10 cellular contexts compared by ENCODE assay signal in the genomic region with DNA sequence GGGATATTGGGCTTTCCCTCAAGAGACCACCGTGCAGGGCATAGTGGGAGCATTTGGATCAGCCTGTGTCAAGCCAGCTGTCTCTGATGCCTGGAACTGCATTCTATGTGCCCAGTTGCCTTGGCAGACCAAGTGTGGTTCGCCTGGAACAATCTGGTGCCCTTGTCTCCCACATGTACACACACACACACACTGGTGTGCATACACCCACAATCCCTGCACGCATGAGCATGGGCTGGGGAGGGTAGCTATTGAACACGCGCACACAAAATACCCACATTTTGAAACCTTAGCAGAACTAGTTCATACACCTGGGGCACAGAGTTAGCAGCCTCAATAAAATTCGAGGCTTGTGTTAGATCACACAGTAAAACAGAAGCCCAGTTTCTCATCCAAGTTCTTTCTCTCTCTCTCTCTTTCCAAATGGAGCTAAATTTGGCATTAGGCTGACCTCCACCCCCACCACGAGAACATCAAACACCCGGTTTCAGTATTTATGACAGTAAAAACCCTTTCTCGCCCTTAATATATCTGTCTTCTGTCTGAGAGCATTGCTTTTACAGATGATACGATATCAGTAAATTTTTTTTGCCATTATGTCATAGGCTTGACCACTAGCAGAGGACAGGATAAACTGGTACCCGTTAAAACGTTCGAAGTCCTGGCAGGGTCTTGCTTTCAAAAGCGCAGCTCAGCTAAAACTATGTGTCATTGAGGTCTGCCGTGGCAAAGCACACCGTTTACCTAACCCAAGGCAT. TPM values are rescaled to one million over a fixed set of nuclear protein-coding genes. Genes with fewer than 3 reads are reported as not detected.
DNase-seq lines count a peak whose midpoint lies in the region; TF ChIP-seq lines count a peak whose summit lies in the region.
"Had no signal": no experiment of that assay in that cellular context is flagged by ENCODE, and none has a peak within 500 bp of the region (broad histone marks: within the 10 kb centered on the region; RNA-seq: fewer than 3 reads in every experiment).

No MANE protein-coding gene starts in this region.

- DNase-seq in breast epithelium (ENCODE audit: low spot score in 2 of 2) (no peak), MCF 10A (ENCODE audit: unreplicated experiment) (no peak), adipocyte (ENCODE audit: low read depth) (peak; percentile 27), tibial artery (no peak), RKO (ENCODE audit: low spot score) (no peak), NCI-H1092 treated with DMSO at 0.1 percent for 48 hours (lab: John Stamatoyannopoulos, UW) (no peak), MM.1S (no peak)

- no peak overlapping the region for H3K4me3 Mint-ChIP-seq in MCF 10A (ENCODE audit: unreplicated experiment)

- CTCF ChIA-PET in MCF 10A (lab: Yijun Ruan, JAX): interaction anchor here (0.8 kb wide), 1 partner anchor 10 kb away, joined by 3 read pairs; no protein-coding TSS in a partner anchor

- no peaks in the 10 kb centered on the region for H3K36me3 ChIP-seq in breast epithelium
- no peaks in the 10 kb centered on the region for H3K36me3 ChIP-seq in adipocyte (ENCODE audit: control insufficient read depth, insufficient read depth, low read length, severe bottlenecking)
- H3K36me3 ChIP-seq in mucosa of rectum (ENCODE audit: control insufficient read depth in 2 of 2, insufficient read depth in 2 of 2, low read length in 2 of 2): no peaks in the 10 kb centered on the region
- no peaks in the 10 kb centered on the region for H3K36me3 ChIP-seq in tibial artery
- H3K36me3 ChIP-seq in MM.1S (replicated peaks; ENCODE audit: insufficient read depth, low read length): no peaks in the 10 kb centered on the region
- H3K36me3 ChIP-seq: BLaER1 treated with 17β-estradiol and CSF1 and Interleukin-3, amounts not matched to agents 10 nM and 100 nM had no signal

- no peaks in the 10 kb centered on the region for H3K9me3 Mint-ChIP-seq in MCF 10A (ENCODE audit: unreplicated experiment)

- no peak overlapping the region for H3K9ac ChIP-seq in adipocyte (ENCODE audit: low read length)
- H3K9ac ChIP-seq in mucosa of rectum (ENCODE audit: low read depth in 1 of 2, low read length in 2 of 2): peak overlapping the region in 1 of 2 donors; percentile 5
- H3K9ac ChIP-seq in MM.1S (ENCODE audit: low read length): no peak overlapping the region
- H3K9ac ChIP-seq: BLaER1 treated with 17β-estradiol and CSF1 and Interleukin-3, amounts not matched to agents 10 nM and 100 nM had no signal

- POLR2A ChIA-PET in MCF 10A (lab: Yijun Ruan, JAX): interaction anchor here (0.7 kb wide), 1 partner anchor 1120 kb away, joined by 3 read pairs; no protein-coding TSS in a partner anchor

- H3K9me2 ChIP-seq in MM.1S (replicated peaks; ENCODE audit: insufficient read depth, low read length): no peaks in the 10 kb centered on the region

- H3K27ac Mint-ChIP-seq in MCF 10A (ENCODE audit: low read depth, unreplicated experiment): no peak overlapping the region

- no peak for TF ChIP-seq POLR2A in breast epithelium (IDR thresholded peaks at IDR 0.05)

- TF ChIP-seq CTCF in breast epithelium (IDR thresholded peaks at IDR 0.05) (no peak), MCF 10A (IDR thresholded peaks at IDR 0.05; ENCODE audit: unreplicated experiment) (no peak), tibial artery (IDR thresholded peaks at IDR 0.05) (no peak), MM.1S (IDR thresholded peaks at IDR 0.05; ENCODE audit: low read length) (no peak)

- H3K79me2 ChIP-seq in MM.1S (ENCODE audit: low read length): no peaks in the 10 kb centered on the region

- no TSS peak for BruUV-seq in MCF 10A (replicated peaks; lab: Mats Ljungman, UMichigan)

- H3K27ac ChIP-seq in breast epithelium: peak overlapping the region in 1 of 2 donors; percentile 31
- peak overlapping the region in 1 of 2 donors; percentile 32 for H3K27ac ChIP-seq in mucosa of rectum (ENCODE audit: low read depth in 2 of 2, low read length in 2 of 2)
- H3K27ac ChIP-seq in tibial artery: peak overlapping the region in 1 of 2 donors; percentile 79
- no peak overlapping the region for H3K27ac ChIP-seq in MM.1S (ENCODE audit: low read length)
- H3K27ac ChIP-seq: BLaER1 treated with 17β-estradiol and CSF1 and Interleukin-3, amounts not matched to agents 10 nM and 100 nM had no signal

- H3K9me3 ChIP-seq in breast epithelium (no peaks in the 10 kb centered on the region), adipocyte (ENCODE audit: control insufficient read depth, low read length) (no peaks in the 10 kb centered on the region), mucosa of rectum (ENCODE audit: control insufficient read depth in 2 of 2, low read length in 2 of 2) (no peaks in the 10 kb centered on the region), tibial artery (no peaks in the 10 kb centered on the region), MM.1S (replicated peaks; ENCODE audit: insufficient read depth, low read length) (no peaks in the 10 kb centered on the region)

- intact Hi-C loops in breast epithelium (cut with DNase I; ENCODE audit: low total_unique reads) (no loop called here), MCF 10A (cut with micrococcal nuclease) (no loop called here), tibial artery (cut with DNase I; ENCODE audit: low total_unique reads) (no loop called here)

- H3K4me1 Mint-ChIP-seq in MCF 10A (ENCODE audit: insufficient read depth, unreplicated experiment): peaks cover 12% of the 10 kb centered on the region

- H3K4me1 ChIP-seq in breast epithelium: no peaks in the 10 kb centered on the region
- H3K4me1 ChIP-seq in adipocyte (ENCODE audit: control insufficient read depth, insufficient read depth, low read length): peaks cover 40% of the 10 kb centered on the region
- peaks cover 16 to 32% of the 10 kb centered on the region in 2 donors for H3K4me1 ChIP-seq in mucosa of rectum (ENCODE audit: control insufficient read depth in 2 of 2, insufficient read depth in 2 of 2, low read length in 2 of 2)
- H3K4me1 ChIP-seq in tibial artery: peaks cover 0 to 49% (median 38%) of the 10 kb centered on the region in 4 donors
- H3K4me1 ChIP-seq in MM.1S (ENCODE audit: low read length): no peaks in the 10 kb centered on the region

- H3K27me3 ChIP-seq in breast epithelium (no peaks in the 10 kb centered on the region), adipocyte (replicated peaks; ENCODE audit: control insufficient read depth, insufficient read depth, low read length) (peaks cover 3% of the 10 kb centered on the region), mucosa of rectum (ENCODE audit: control insufficient read depth in 2 of 2, insufficient read depth in 2 of 2, low read length in 2 of 2) (peaks cover 42 to 48% of the 10 kb centered on the region in 2 donors), tibial artery (peaks cover 0 to 12% of the 10 kb centered on the region in 2 donors), MM.1S (replicated peaks; ENCODE audit: insufficient read depth, low read length) (peaks cover 21% of the 10 kb centered on the region)

- no peak overlapping the region for H2AFZ ChIP-seq in MM.1S (ENCODE audit: low read length)

- no peaks in the 10 kb centered on the region for H4K20me1 ChIP-seq in MM.1S (ENCODE audit: insufficient read depth, low read length)

- H3K4me3 ChIP-seq in breast epithelium: peak overlapping the region; percentile 38 to 74 (median 56)
- H3K4me3 ChIP-seq in adipocyte (ENCODE audit: low read length): peak overlapping the region; percentile 35
- peak overlapping the region; percentile 4 to 56 for H3K4me3 ChIP-seq in mucosa of rectum (ENCODE audit: low read length in 2 of 2)
- H3K4me3 ChIP-seq in tibial artery: peak overlapping the region; percentile 7 to 29
- no peak overlapping the region for H3K4me3 ChIP-seq in MM.1S (ENCODE audit: low read length)
- H3K4me3 ChIP-seq: BLaER1 treated with 17β-estradiol and CSF1 and Interleukin-3, amounts not matched to agents 10 nM and 100 nM; GM12878 had no signal

- no peaks in the 10 kb centered on the region for H3K36me3 Mint-ChIP-seq in MCF 10A (ENCODE audit: insufficient read depth, unreplicated experiment)

- H3K27me3 Mint-ChIP-seq in MCF 10A (ENCODE audit: insufficient read depth, unreplicated experiment): peaks cover 30% of the 10 kb centered on the region

- no peaks in the 10 kb centered on the region for H3F3A ChIP-seq in MM.1S (ENCODE audit: insufficient read depth, low read length)

- no peak overlapping the region for H3K4me2 ChIP-seq in MM.1S (ENCODE audit: low read depth, low read length)
- H3K4me2 ChIP-seq: BLaER1 treated with 17β-estradiol and CSF1 and Interleukin-3, amounts not matched to agents 10 nM and 100 nM had no signal

RNA-seq across cellular contexts. Expression of a gene that starts 18.2 kb away (rescaled TPM):
- total RNA-seq in breast epithelium (10 to 100 TPM in 2 of 3 donors, 1 to 10 TPM in 1; 5.9 to 11.9 (median 10.2) TPM), MCF 10A (2022) (0.07 and 0.12 TPM in 2 replicates)
